Comparison of ENCODE assay signal across 20 cellular contexts in genomic region chr7:140028311-140028710, GRCh38.
"Had no signal": no experiment of that assay in that cellular context is flagged by ENCODE, and none has a peak within 500 bp of the region (broad histone marks: within the 10 kb centered on the region; RNA-seq: fewer than 3 reads in every experiment).

No MANE protein-coding gene starts in this region.

- H3K4me1 Mint-ChIP-seq: WTC11 had no signal

- H3K4me3 Mint-ChIP-seq: activated CD8-positive, alpha-beta T cell treated with anti-CD3 and anti-CD28 coated beads for 36 hours; activated naive CD4-positive, alpha-beta T cell treated with anti-CD3 and anti-CD28 coated beads, Interleukin-2, amount 50 U/mL, for 24 hours; activated T-helper 1 cell treated with anti-CD3 and anti-CD28 coated beads, Interleukin-12 subunit alpha, Interleukin-12 subunit beta, Interleukin-2, Interleukin-4 antibody, amounts not matched to agents 30 ng/mL and 10 ng/mL and 1 ng/mL, durations not matched to agents 14 hours and 24 hours and 36 hours; naive thymus-derived CD8-positive, alpha-beta T cell; WTC11 had no signal

- H3K9me3 Mint-ChIP-seq: activated CD8-positive, alpha-beta T cell treated with anti-CD3 and anti-CD28 coated beads for 36 hours; activated naive CD4-positive, alpha-beta T cell treated with anti-CD3 and anti-CD28 coated beads, Interleukin-2, amount 50 U/mL, for 24 hours; activated T-helper 1 cell treated with anti-CD3 and anti-CD28 coated beads, Interleukin-12 subunit alpha, Interleukin-12 subunit beta, Interleukin-2, Interleukin-4 antibody, amounts not matched to agents 30 ng/mL and 10 ng/mL and 1 ng/mL, durations not matched to agents 14 hours and 24 hours and 36 hours; naive thymus-derived CD8-positive, alpha-beta T cell had no signal

- DNase-seq: activated CD4-positive, alpha-beta T cell treated with anti-CD3 and anti-CD28 coated beads for 1 hour; activated CD4-positive, alpha-beta T cell treated with anti-CD3 and anti-CD28 coated beads, Interleukin-2, amount 50 U/mL, for 1 hour; activated CD8-positive, alpha-beta T cell treated with anti-CD3 and anti-CD28 coated beads for 36 hours; activated gamma-delta T cell treated with Interleukin-2 at 50 U/mL for 16 hours; aorta; body of pancreas; dermis blood vessel endothelial cell; effector CD4-positive, alpha-beta T cell; esophagus squamous epithelium; foreskin melanocyte; left lung; lower lobe of right lung; mesenchymal stem cell; naive thymus-derived CD8-positive, alpha-beta T cell; right cardiac atrium; tibial artery; upper lobe of right lung had no signal

- H3K27me3 Mint-ChIP-seq: activated CD8-positive, alpha-beta T cell treated with anti-CD3 and anti-CD28 coated beads for 36 hours; activated naive CD4-positive, alpha-beta T cell treated with anti-CD3 and anti-CD28 coated beads, Interleukin-2, amount 50 U/mL, for 24 hours; naive thymus-derived CD8-positive, alpha-beta T cell had no signal

- ATAC-seq: activated CD8-positive, alpha-beta T cell treated with anti-CD3 and anti-CD28 coated beads for 36 hours; body of pancreas; left lung; lower lobe of right lung; naive thymus-derived CD8-positive, alpha-beta T cell; right cardiac atrium; upper lobe of right lung; WTC11 had no signal

- H3K27ac Mint-ChIP-seq: activated CD8-positive, alpha-beta T cell treated with anti-CD3 and anti-CD28 coated beads for 36 hours; activated naive CD4-positive, alpha-beta T cell treated with anti-CD3 and anti-CD28 coated beads, Interleukin-2, amount 50 U/mL, for 24 hours; activated T-helper 1 cell treated with anti-CD3 and anti-CD28 coated beads, Interleukin-12 subunit alpha, Interleukin-12 subunit beta, Interleukin-2, Interleukin-4 antibody, amounts not matched to agents 30 ng/mL and 10 ng/mL and 1 ng/mL, durations not matched to agents 14 hours and 24 hours and 36 hours; WTC11 had no signal
